Comparison of ENCODE assay signal across 19 cellular contexts in genomic region chr6:129641344-129641743, GRCh38.
DNase-seq lines count a peak whose midpoint lies in the region; ATAC-seq, FAIRE-seq and TF ChIP-seq lines count a peak whose summit lies in the region.
"Had no signal": no experiment of that assay in that cellular context is flagged by ENCODE, and none has a peak within 500 bp of the region (broad histone marks: within the 10 kb centered on the region; RNA-seq: fewer than 3 reads in every experiment).

No MANE protein-coding gene starts in this region.

- H3K4me2 ChIP-seq in K562 (ENCODE audit: insufficient read depth, low read length), result no peak overlapping the region

- no peak for TF ChIP-seq RAD21 in K562 (CRISPR knock-in tag; conservative IDR thresholded peaks at IDR 0.05 in 1 of 2, IDR thresholded peaks at IDR 0.05 in 1 of 2)

- H3K4me3 Mint-ChIP-seq in stimulated activated effector memory CD8-positive, alpha-beta T cell treated with anti-CD3 and anti-CD28 coated beads, Interleukin-12 subunit alpha, Interleukin-12 subunit beta, amount 100 ng/mL, for 72 hours, result no peak overlapping the region
- H3K4me3 Mint-ChIP-seq: activated CD4-positive, alpha-beta T cell treated with anti-CD3 and anti-CD28 coated beads for 36 hours; naive B cell had no signal

- no peaks in the 10 kb centered on the region for H3K9me3 Mint-ChIP-seq in stimulated activated effector memory CD8-positive, alpha-beta T cell treated with anti-CD3 and anti-CD28 coated beads, Interleukin-12 subunit alpha, Interleukin-12 subunit beta, amount 100 ng/mL, for 72 hours
- H3K9me3 Mint-ChIP-seq: naive B cell had no signal

- no peak overlapping the region for H3K27ac Mint-ChIP-seq in stimulated activated effector memory CD8-positive, alpha-beta T cell treated with anti-CD3 and anti-CD28 coated beads, Interleukin-12 subunit alpha, Interleukin-12 subunit beta, amount 100 ng/mL, for 72 hours
- H3K27ac Mint-ChIP-seq: activated CD4-positive, alpha-beta T cell treated with anti-CD3 and anti-CD28 coated beads for 36 hours; naive B cell had no signal

- no TSS peak for BruUV-seq in K562 (replicated peaks; lab: Mats Ljungman, UMichigan)

- H3K4me1 Mint-ChIP-seq in stimulated activated effector memory CD8-positive, alpha-beta T cell treated with anti-CD3 and anti-CD28 coated beads, Interleukin-12 subunit alpha, Interleukin-12 subunit beta, amount 100 ng/mL, for 72 hours, result peaks cover 5% of the 10 kb centered on the region
- H3K4me1 Mint-ChIP-seq: activated CD4-positive, alpha-beta T cell treated with anti-CD3 and anti-CD28 coated beads for 36 hours; naive B cell had no signal

- TF ChIP-seq EP300 in K562 (IDR thresholded peaks at IDR 0.05; ENCODE audit: low read length), result no peak

- POLR2A ChIA-PET in K562 (lab: Yijun Ruan, JAX), result interaction anchor here (1.3 to 1.4 kb wide), 2 partner anchors 13 to 78 kb away, joined by 3 to 4 read pairs; no protein-coding TSS in a partner anchor

- no peak for TF ChIP-seq POLR2A in K562 (conservative IDR thresholded peaks at IDR 0.05)

- no peaks in the 10 kb centered on the region for H3K9me3 ChIP-seq in K562 (replicated peaks; ENCODE audit: control insufficient read depth, insufficient read depth, low read depth, low read length)
- H3K9me3 ChIP-seq: left ventricle myocardium inferior, psoas muscle, suprapubic skin had no signal

- H3K27me3 ChIP-seq in K562 (ENCODE audit: control insufficient read depth in 2 of 2, insufficient read depth in 2 of 2, low read length in 2 of 2), result no peaks in the 10 kb centered on the region
- H3K27me3 ChIP-seq: suprapubic skin had no signal

- no peaks in the 10 kb centered on the region for H3K9me1 ChIP-seq in K562 (ENCODE audit: control insufficient read depth, insufficient read depth, low read length)

- H3K27ac ChIP-seq in K562 (ENCODE audit: extremely low read depth, low read depth, low read length), result no peak overlapping the region
- no peak overlapping the region for H3K27ac ChIP-seq in caudate nucleus (ENCODE audit: low read depth, low read length)
- H3K27ac ChIP-seq: left ventricle myocardium inferior, psoas muscle, suprapubic skin had no signal

- H3K4me3 ChIP-seq in K562, result no peak overlapping the region
- H3K4me3 ChIP-seq: left ventricle myocardium inferior, psoas muscle, suprapubic skin had no signal

- DNase-seq in A172 (ENCODE audit: low spot score) (peak; percentile 84), HS-27A (ENCODE audit: low read depth) (peak; percentile 62), K562 (ENCODE audit: extremely low read depth in 1 of 4, low spot score in 3 of 4) (no peak), iris pigment epithelial cell (ENCODE audit: low read depth) (peak; percentile 83), caudate nucleus (lab: John Stamatoyannopoulos, UW) (no peak), NAMALWA (ENCODE audit: low spot score) (no peak)
- DNase-seq in activated CD8-positive, alpha-beta memory T cell treated with anti-CD3 and anti-CD28 coated beads, Interleukin-2, amount 50 U/mL, for 4 hours, result no peak
- DNase-seq in stimulated activated effector memory CD8-positive, alpha-beta T cell treated with anti-CD3 and anti-CD28 coated beads, Interleukin-12 subunit alpha, Interleukin-12 subunit beta, amount 100 ng/mL, for 72 hours (ENCODE audit: low spot score in 2 of 2), result no peak
- DNase-seq: 8988T; activated CD4-positive, alpha-beta T cell treated with anti-CD3 and anti-CD28 coated beads for 36 hours; activated naive CD4-positive, alpha-beta T cell treated with anti-CD3 and anti-CD28 coated beads, Interleukin-2, amount 50 U/mL, for 16 hours; cerebellar nuclear complex; GF-D8; left ventricle myocardium inferior; naive B cell; NCI-H82; psoas muscle; T-helper 2 cell had no signal

- H3K36me3 Mint-ChIP-seq in stimulated activated effector memory CD8-positive, alpha-beta T cell treated with anti-CD3 and anti-CD28 coated beads, Interleukin-12 subunit alpha, Interleukin-12 subunit beta, amount 100 ng/mL, for 72 hours, result no peaks in the 10 kb centered on the region

- CTCF ChIA-PET in K562 (lab: Yijun Ruan, JAX; ENCODE audit: low intra/inter-chr PET ratio), result interaction anchor here (0.6 kb wide), 1 partner anchor 23 kb away, joined by 3 read pairs; no protein-coding TSS in a partner anchor

- FAIRE-seq in K562 (lab: Jason Lieb, UNC), result no peak

- H3K9ac ChIP-seq in K562 (ENCODE audit: insufficient read depth in 1 of 2, low read depth in 2 of 2, low read length in 2 of 2), result no peak overlapping the region

- 0 out of 3 replicates have a peak, but pooled peaks cover 6% of the 10 kb centered on the region for H3K79me2 ChIP-seq in K562 (ENCODE audit: control insufficient read depth, insufficient read depth, low read length)

- H3K4me1 ChIP-seq in K562 (replicated peaks in 1 of 2; ENCODE audit: control insufficient read depth in 2 of 2, insufficient read depth in 2 of 2, low read length in 2 of 2), result peaks cover 0 to 10% of the 10 kb centered on the region in 2 experiments; a peak in 3 of 5 replicates

- H3K36me3 ChIP-seq in K562 (ENCODE audit: control insufficient read depth, insufficient read depth, low read length), result peaks cover 13% of the 10 kb centered on the region
- H3K36me3 ChIP-seq: left ventricle myocardium inferior had no signal

- in situ Hi-C loops in K562 (cut with MboI), result no loop called here

- TF ChIP-seq CTCF in K562 (IDR thresholded peaks at IDR 0.05 in 2 of 3, conservative IDR thresholded peaks at IDR 0.05 in 1 of 3; ENCODE audit: insufficient read depth in 2 of 3, low read depth in 1 of 3, low read length in 3 of 3), result no peak

- H2AFZ ChIP-seq in K562 (ENCODE audit: low read depth, low read length), result no peak overlapping the region

- no peaks in the 10 kb centered on the region for H4K20me1 ChIP-seq in K562 (replicated peaks; ENCODE audit: control insufficient read depth, insufficient read depth, low read length)

- no peak; the same call in 2 of the 3 replicates for ATAC-seq in K562
- no peak for ATAC-seq in stimulated activated effector memory CD8-positive, alpha-beta T cell treated with anti-CD3 and anti-CD28 coated beads, Interleukin-12 subunit alpha, Interleukin-12 subunit beta, amount 100 ng/mL, for 72 hours
- ATAC-seq: activated CD4-positive, alpha-beta T cell treated with anti-CD3 and anti-CD28 coated beads for 36 hours had no signal

- intact Hi-C loops in K562 (cut with micrococcal nuclease), result no loop called here

TF ChIP-seq in K562, 482 proteins besides CTCF, POLR2A, EP300 and RAD21 (continues in another document):
- TF ChIP-seq RBM39 (optimal IDR thresholded peaks at IDR 0.05; ENCODE audit: low read depth, low read length) (no peak), PBX2 (CRISPR knock-in tag; IDR thresholded peaks at IDR 0.05; ENCODE audit: low read depth) (no peak), PBX2 (tag; conservative IDR thresholded peaks at IDR 0.05; ENCODE audit: low read depth) (peak; percentile 72; the same call in 1 of the 2 replicates), TAF15 (IDR thresholded peaks at IDR 0.05; ENCODE audit: low read depth, low read length) (no peak), SAP30 (IDR thresholded peaks at IDR 0.05; ENCODE audit: borderline replicate concordance, insufficient read depth, low read depth, low read length, poor library complexity, severe bottlenecking) (no peak), ZNF354B (CRISPR knock-in tag; IDR thresholded peaks at IDR 0.05) (no peak), ZNF140 (CRISPR knock-in tag; IDR thresholded peaks at IDR 0.05) (no peak), BRF1 (IDR thresholded peaks at IDR 0.05; ENCODE audit: borderline replicate concordance, extremely low read depth, insufficient read length) (no peak), PCBP1 (IDR thresholded peaks at IDR 0.05; ENCODE audit: low read depth, low read length, poor library complexity, severe bottlenecking) (no peak), PATZ1 (CRISPR knock-in tag; IDR thresholded peaks at IDR 0.05; ENCODE audit: borderline replicate concordance) (no peak), CBFA2T3 (IDR thresholded peaks at IDR 0.05) (0 out of 2 replicates have a peak, but pooled peaks have one; percentile 11), CBFA2T2 (conservative IDR thresholded peaks at IDR 0.05) (no peak), NFYB (IDR thresholded peaks at IDR 0.05; ENCODE audit: extremely low read depth, insufficient read length) (no peak), TEAD4 (IDR thresholded peaks at IDR 0.05; ENCODE audit: low read length) (peak; percentile 59), TEAD4 (CRISPR knock-in tag; IDR thresholded peaks at IDR 0.05; ENCODE audit: borderline replicate concordance) (no peak), LEF1 (IDR thresholded peaks at IDR 0.05) (no peak)

Comparison
In these comparisons a context has a peak if more than half of its experiments do, and no peak if none do; other contexts are left out.
1. DNase-seq: peak in A172 (single experiment), HS-27A (single experiment) and iris pigment epithelial cell (single experiment); none in K562 (0 of 4), activated CD8-positive, alpha-beta memory T cell treated with anti-CD3 and anti-CD28 coated beads, Interleukin-2, amount 50 U/mL, for 4 hours (single experiment), caudate nucleus (0 of 61), stimulated activated effector memory CD8-positive, alpha-beta T cell treated with anti-CD3 and anti-CD28 coated beads, Interleukin-12 subunit alpha, Interleukin-12 subunit beta, amount 100 ng/mL, for 72 hours (0 of 2) and NAMALWA (single experiment).